8 cellular contexts compared by ENCODE assay signal in genomic region chrX:101287402-101287801, GRCh38. TPM values are rescaled to one million over a fixed set of nuclear protein-coding genes. Genes with fewer than 3 reads are reported as not detected.
DNase-seq lines count a peak whose midpoint lies in the region; ATAC-seq, FAIRE-seq and TF ChIP-seq lines count a peak whose summit lies in the region.

No MANE protein-coding gene starts in this region.

- H3K9me3 ChIP-seq in PC-3 (ENCODE audit: low read length) (no peaks in the 10 kb centered on the region), endothelial cell of umbilical vein (replicated peaks; ENCODE audit: control insufficient read depth, insufficient read depth, low read length) (no peaks in the 10 kb centered on the region)

- no peaks in the 10 kb centered on the region for H3K9me1 ChIP-seq in endothelial cell of umbilical vein (replicated peaks; ENCODE audit: control insufficient read depth, extremely low read depth, insufficient read depth, low read length)

- dilution Hi-C loops in endothelial cell of umbilical vein (cut with MboI; ENCODE audit: extremely low pct_ligation_motif_present, low sequenced_read_pairs): no loop called here

- H3F3A ChIP-seq in PC-3 (ENCODE audit: low read length, unreplicated experiment): no peaks in the 10 kb centered on the region

- CTCF ChIA-PET in AG04449 (lab: Yijun Ruan, JAX): interaction anchor here (0.8 to 1.9 kb wide), 18 partner anchors 9 to 519 kb away, joined by 3 to 13 read pairs (median 3); no protein-coding TSS in a partner anchor
- CTCF ChIA-PET in PC-3 (lab: Charles Lee): no interaction called here
- CTCF ChIA-PET in endothelial cell of umbilical vein (lab: Charles Lee): interaction anchor here (1.3 kb wide), 1 partner anchor 25 kb away, joined by 4 read pairs; no protein-coding TSS in a partner anchor

- intact Hi-C loops in PC-3 (cut with micrococcal nuclease): loop anchor here (1.0 kb wide), 2 partner anchors 27 to 392 kb away; no protein-coding TSS in a partner anchor
- intact Hi-C loops in endothelial cell of umbilical vein (cut with micrococcal nuclease): loop anchor here (1.0 to 10.0 kb wide), 2 partner anchors 27 to 233 kb away; partner anchors contain the start of gene TRMT2B

- no peak overlapping the region for H3K9ac ChIP-seq in PC-3 (ENCODE audit: low read length)
- no peak overlapping the region for H3K9ac ChIP-seq in endothelial cell of umbilical vein (replicated peaks; ENCODE audit: extremely low read depth, insufficient read depth, low read length)

- peak; percentile 82 for FAIRE-seq in endothelial cell of umbilical vein (lab: Jason Lieb, UNC)

- H3K4me3 ChIP-seq in AG04449 (ENCODE audit: low read depth, low read length) (no peak overlapping the region), GM06990 (replicated peaks; ENCODE audit: low read depth, low read length) (no peak overlapping the region), PC-3 (ENCODE audit: low read length) (no peak overlapping the region), endothelial cell of umbilical vein (replicated peaks in 1 of 3; ENCODE audit: insufficient read depth in 1 of 3, low read depth in 1 of 3, low read length in 3 of 3) (no peak overlapping the region)

- no peak for DNase-seq in AG04449 (ENCODE audit: low read depth, low spot score)
- DNase-seq in GM06990 (ENCODE audit: extremely low read depth, insufficient read length): no peak
- DNase-seq in HT1080 (ENCODE audit: low read depth): peak; percentile 42
- DNase-seq in PC-3: peak; percentile 75
- peak; percentile 65 for DNase-seq in endothelial cell of umbilical vein (ENCODE audit: low read depth, low spot score)
- DNase-seq in non-pigmented ciliary epithelial cell (ENCODE audit: low read depth): peak; percentile 8

- BruUV-seq in PC-3 (replicated peaks; lab: Mats Ljungman, UMichigan) (no TSS peak), endothelial cell of umbilical vein (replicated peaks; lab: Mats Ljungman, UMichigan) (no TSS peak)

- ATAC-seq in PC-3 (peak; percentile 57; the same call in 1 of the 2 replicates), HG02852 (IDR thresholded peaks at IDR 0.05; ENCODE audit: unreplicated experiment) (no peak), GM21381 (IDR thresholded peaks at IDR 0.05; ENCODE audit: unreplicated experiment) (no peak)

- no peak overlapping the region for H2AFZ ChIP-seq in PC-3 (ENCODE audit: low read length)
- H2AFZ ChIP-seq in endothelial cell of umbilical vein (ENCODE audit: low read depth, low read length): no peak overlapping the region

- H3K36me3 ChIP-seq in GM06990 (ENCODE audit: control insufficient read depth, insufficient read depth, low read length): no peaks in the 10 kb centered on the region
- no peaks in the 10 kb centered on the region for H3K36me3 ChIP-seq in PC-3 (ENCODE audit: low read depth, low read length)
- H3K36me3 ChIP-seq in endothelial cell of umbilical vein (ENCODE audit: control insufficient read depth in 2 of 2, extremely low read depth in 1 of 2, insufficient read depth in 2 of 2, low read length in 2 of 2): no peaks in the 10 kb centered on the region

- H3K27ac ChIP-seq in PC-3 (ENCODE audit: low read length) (no peak overlapping the region), endothelial cell of umbilical vein (ENCODE audit: insufficient read depth, low read depth, low read length) (no peak overlapping the region)

- no peaks in the 10 kb centered on the region for H3K4me1 ChIP-seq in PC-3 (ENCODE audit: insufficient read depth, low read length)
- no peaks in the 10 kb centered on the region for H3K4me1 ChIP-seq in endothelial cell of umbilical vein (ENCODE audit: control insufficient read depth, extremely low read depth, insufficient read depth, low read length)

- no peaks in the 10 kb centered on the region for H4K20me1 ChIP-seq in PC-3 (ENCODE audit: low read length)
- H4K20me1 ChIP-seq in endothelial cell of umbilical vein (replicated peaks; ENCODE audit: control insufficient read depth, extremely low read depth, insufficient read depth, low read length): no peaks in the 10 kb centered on the region

- H3K4me2 ChIP-seq in PC-3 (ENCODE audit: low read length) (no peak overlapping the region), endothelial cell of umbilical vein (ENCODE audit: insufficient read depth, low read length) (no peak overlapping the region)

- no peak for TF ChIP-seq POLR2A in endothelial cell of umbilical vein (IDR thresholded peaks at IDR 0.05; ENCODE audit: low read depth, low read length)

- H3K27me3 ChIP-seq in GM06990 (replicated peaks; ENCODE audit: control insufficient read depth, insufficient read depth, low read length) (no peaks in the 10 kb centered on the region), PC-3 (ENCODE audit: low read length) (no peaks in the 10 kb centered on the region), endothelial cell of umbilical vein (ENCODE audit: control insufficient read depth in 2 of 2, insufficient read depth in 2 of 2, low read length in 2 of 2) (no peaks in the 10 kb centered on the region)

- peak; percentile 37 for TF ChIP-seq CTCF in AG04449 (IDR thresholded peaks at IDR 0.05; ENCODE audit: insufficient read depth, low read length, missing control alignments)
- peak; percentile 53 for TF ChIP-seq CTCF in GM06990 (IDR thresholded peaks at IDR 0.05; ENCODE audit: insufficient read depth, low read length, poor library complexity, severe bottlenecking)
- TF ChIP-seq CTCF in PC-3 (conservative IDR thresholded peaks at IDR 0.05; ENCODE audit: low read depth, low read length): peak; percentile 61
- TF ChIP-seq CTCF in endothelial cell of umbilical vein (IDR thresholded peaks at IDR 0.05; ENCODE audit: extremely low read depth in 1 of 2, insufficient read depth in 1 of 2, low read depth in 1 of 2, low read length in 2 of 2): peak; percentile 29 to 33

- H3K9me2 ChIP-seq in PC-3 (replicated peaks; ENCODE audit: low read length): no peaks in the 10 kb centered on the region

- POLR2A ChIA-PET in AG04449 (lab: Yijun Ruan, JAX): no interaction called here
- POLR2A ChIA-PET in PC-3 (lab: Charles Lee; ENCODE audit: unreplicated experiment): no interaction called here
- POLR2A ChIA-PET in endothelial cell of umbilical vein (lab: Charles Lee): no interaction called here

- H3K79me2 ChIP-seq in PC-3 (ENCODE audit: low read length) (no peaks in the 10 kb centered on the region), endothelial cell of umbilical vein (ENCODE audit: control insufficient read depth, insufficient read depth, low read length) (no peaks in the 10 kb centered on the region)

TF ChIP-seq in endothelial cell of umbilical vein, 7 proteins besides CTCF, POLR2A, EP300 and RAD21:
- no peak for TF ChIP-seq EZH2 (IDR thresholded peaks at IDR 0.05; ENCODE audit: borderline replicate concordance, low read depth, low read length, severe bottlenecking)
- TF ChIP-seq POLR2AphosphoS5 (IDR thresholded peaks at IDR 0.05; ENCODE audit: insufficient read depth, low read depth, low read length): no peak

RNA-seq across cellular contexts. Expression of gene TAF7L, which starts 3.7 kb away (rescaled TPM):
- not detected in 2 replicates for total RNA-seq in HT1080 (2014; rRNA removed; shearing (Covaris generic))
- not detected in 2 replicates for polyA plus RNA-seq in HT1080 (2015; cell fraction: cytosol; rRNA removed)
- polyA plus RNA-seq in HT1080 (2015; cell fraction: nucleus; rRNA removed): not detected in 2 replicates
- total RNA-seq in PC-3 (2014; rRNA removed): 0.35 TPM in 1 of 2 replicates, not detected in the other
- 1.1 and 1.8 TPM in 2 replicates for total RNA-seq in endothelial cell of umbilical vein
- polyA plus RNA-seq in endothelial cell of umbilical vein: 0.45 and 0.70 TPM in 2 replicates
- 0.61 and 0.73 TPM in 2 replicates for polyA plus RNA-seq in endothelial cell of umbilical vein (2011; cell fraction: cytosol; rRNA removed)
- polyA plus RNA-seq in endothelial cell of umbilical vein (2011; cell fraction: nucleus; rRNA removed): 1.4 and 2.6 TPM in 2 replicates
- polyA plus RNA-seq in endothelial cell of umbilical vein (2012): 1.9 and 2.2 TPM in 2 replicates
- polyA minus RNA-seq in endothelial cell of umbilical vein: 0.42 TPM in 1 of 2 replicates, not detected in the other
- polyA minus RNA-seq in endothelial cell of umbilical vein (2011; cell fraction: cytosol; rRNA and poly(A)+ RNA removed): not detected
- polyA minus RNA-seq in endothelial cell of umbilical vein (2011; cell fraction: nucleus; rRNA and poly(A)+ RNA removed): 0.38 TPM in 2 replicates

Comparison
In these comparisons a context has a peak if more than half of its experiments do, and no peak if none do; other contexts are left out.
1. DNase-seq: peak in HT1080 (single experiment), PC-3 (single experiment), endothelial cell of umbilical vein (single experiment) and non-pigmented ciliary epithelial cell (single experiment); none in AG04449 (single experiment) and GM06990 (single experiment).
2. Peak in every context shown above with its lines, with median percentiles within 50 percentile points of each other: CTCF ChIP-seq.